Comparison of ENCODE assay signal across 21 cellular contexts in the genomic region with DNA sequence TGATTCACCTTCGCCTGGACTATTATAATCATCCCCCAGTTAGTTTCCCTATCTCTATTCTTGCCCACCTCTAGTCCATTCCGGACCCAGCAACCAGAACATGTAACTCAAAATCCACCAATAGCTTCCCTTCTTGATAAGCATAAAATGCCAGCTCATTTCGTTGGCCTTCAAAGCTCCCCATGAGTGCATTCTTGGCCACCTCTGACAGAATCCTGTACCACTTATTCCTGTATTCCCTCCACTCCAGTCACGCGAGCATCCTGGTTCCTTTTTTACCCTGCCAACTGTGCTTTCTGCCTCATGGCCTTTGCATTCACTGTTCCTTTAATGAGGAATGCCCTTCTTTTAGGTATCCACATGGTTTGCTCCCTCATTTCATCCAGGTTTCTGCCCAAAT. TPM values are rescaled to one million over a fixed set of nuclear protein-coding genes. Genes with fewer than 3 reads are reported as not detected.
"Had no signal": no experiment of that assay in that cellular context is flagged by ENCODE, and none has a peak within 500 bp of the region (broad histone marks: within the 10 kb centered on the region; RNA-seq: fewer than 3 reads in every experiment).

No MANE protein-coding gene starts in this region.

- H3K27me3 ChIP-seq: ascending aorta, tibial artery had no signal

- H3K27ac ChIP-seq: ascending aorta, heart left ventricle, tibial artery, WERI-Rb-1 had no signal

- ATAC-seq: activated T-cell treated with anti-CD3 and anti-CD28 coated beads, Interleukin-2, amount 50 U/mL, for 72 hours; heart left ventricle; mucosa of descending colon had no signal

- H3K27ac Mint-ChIP-seq: activated T-cell treated with anti-CD3 and anti-CD28 coated beads, Interleukin-2, amount 50 U/mL, for 72 hours; memory B cell; naive B cell had no signal

- H3K9me3 Mint-ChIP-seq: activated T-cell treated with anti-CD3 and anti-CD28 coated beads, Interleukin-2, amount 50 U/mL, for 72 hours; memory B cell had no signal

- H3K36me3 Mint-ChIP-seq: memory B cell, naive B cell had no signal

- H3K4me3 ChIP-seq: ascending aorta, heart left ventricle, mucosa of descending colon, tibial artery had no signal

- H3K9me3 ChIP-seq: ascending aorta, mucosa of descending colon, tibial artery had no signal

- H3K36me3 ChIP-seq: ascending aorta, heart left ventricle, tibial artery, WERI-Rb-1 had no signal

- H3K4me1 ChIP-seq: ascending aorta, tibial artery had no signal

- H3K4me3 Mint-ChIP-seq: activated T-cell treated with anti-CD3 and anti-CD28 coated beads, Interleukin-2, amount 50 U/mL, for 72 hours; memory B cell; naive B cell; neural crest cell had no signal

- H3K4me1 Mint-ChIP-seq: naive B cell had no signal

- DNase-seq: activated CD4-positive, alpha-beta T cell treated with anti-CD3 and anti-CD28 coated beads for 1 hour; activated effector memory CD4-positive, alpha-beta T cell treated with anti-CD3 and anti-CD28 coated beads, Interleukin-2, amount 50 U/mL, for 16 hours; activated naive CD4-positive, alpha-beta T cell treated with anti-CD3 and anti-CD28 coated beads, Interleukin-2, amount 50 U/mL, for 16 hours; activated T-cell treated with anti-CD3 and anti-CD28 coated beads, Interleukin-2, amount 50 U/mL, for 72 hours; cerebellar nuclear complex; cortex of kidney; erythroblast; heart left ventricle; kidney glomerular epithelial cell; mucosa of descending colon; naive B cell; retina; stimulated activated naive CD4-positive, alpha-beta T cell treated with Interleukin-2 at 50 U/mL for 16 hours; tibial artery; WERI-Rb-1 had no signal

RNA-seq across cellular contexts. Expression of a gene that starts 36.7 kb away (rescaled TPM):
- total RNA-seq: activated T-cell treated with anti-CD3 and anti-CD28 coated beads, Interleukin-2, amount 50 U/mL, for 72 hours; ascending aorta; heart left ventricle; liver; mucosa of descending colon; posterior vena cava; subcutaneous adipose tissue had no signal
- polyA plus RNA-seq: heart left ventricle, liver had no signal
